17 cellular contexts compared by ENCODE assay signal in the genomic region with DNA sequence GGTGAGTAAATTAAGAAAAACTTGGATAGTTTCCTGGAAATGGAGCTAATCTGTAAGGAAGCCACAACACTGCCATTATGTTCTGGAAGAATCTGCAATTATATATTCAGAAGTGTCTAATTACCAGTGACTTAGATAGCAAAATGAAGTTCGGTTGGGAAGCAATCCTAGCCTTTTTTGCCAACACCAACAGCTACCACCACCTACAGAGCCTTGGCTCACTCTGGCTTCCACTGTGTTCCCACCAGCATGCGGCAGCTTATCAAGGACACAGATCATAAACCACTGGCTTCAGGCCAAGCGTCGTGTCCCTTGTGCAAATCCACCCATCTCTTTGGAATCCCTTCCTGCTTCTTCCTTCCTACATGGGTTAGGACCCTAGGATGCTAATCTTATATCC.
DNase-seq lines count a peak whose midpoint lies in the region; ATAC-seq and TF ChIP-seq lines count a peak whose summit lies in the region.
"Had no signal": no experiment of that assay in that cellular context is flagged by ENCODE, and none has a peak within 500 bp of the region (broad histone marks: within the 10 kb centered on the region; RNA-seq: fewer than 3 reads in every experiment).

No MANE protein-coding gene starts in this region.

- no peaks in the 10 kb centered on the region for H3K36me3 ChIP-seq in A673 (ENCODE audit: insufficient read depth, low read length, poor library complexity, severe bottlenecking)
- H3K36me3 ChIP-seq in endodermal cell (ENCODE audit: control insufficient read depth, insufficient read depth, low read length) = no peaks in the 10 kb centered on the region
- H3K36me3 ChIP-seq: suprapubic skin had no signal

- WGBS in endodermal cell (ENCODE audit: insufficient coverage in 1 of 2, insufficient read length in 1 of 2), 2 experiments = 90 to 97% methylated on average over 3 to 4 of the region's 4 CpGs

- H3K4me1 Mint-ChIP-seq in endodermal cell = peaks cover 45% of the 10 kb centered on the region
- H3K4me1 Mint-ChIP-seq in activated CD4-positive, alpha-beta memory T cell treated with anti-CD3 and anti-CD28 coated beads, Interleukin-2, amount 10 ng/mL, durations not matched to agents 7 days and 5 days = peaks cover 8% of the 10 kb centered on the region

- peak overlapping the region; percentile 35 for H3K27ac Mint-ChIP-seq in endodermal cell
- no peak overlapping the region for H3K27ac Mint-ChIP-seq in activated CD4-positive, alpha-beta memory T cell treated with anti-CD3 and anti-CD28 coated beads, Interleukin-2, amount 10 ng/mL, durations not matched to agents 7 days and 5 days
- H3K27ac Mint-ChIP-seq: WTC11 had no signal

- peaks cover 6% of the 10 kb centered on the region for H3K27me3 Mint-ChIP-seq in endodermal cell (ENCODE audit: insufficient read depth)
- no peaks in the 10 kb centered on the region for H3K27me3 Mint-ChIP-seq in activated CD4-positive, alpha-beta memory T cell treated with anti-CD3 and anti-CD28 coated beads, Interleukin-2, amount 10 ng/mL, durations not matched to agents 7 days and 5 days

- H3K27me3 ChIP-seq in A673 (replicated peaks; ENCODE audit: insufficient read depth, low read depth, low read length, poor library complexity) = peaks cover 15% of the 10 kb centered on the region
- no peaks in the 10 kb centered on the region for H3K27me3 ChIP-seq in endodermal cell (ENCODE audit: control insufficient read depth, insufficient read depth, low read length, poor library complexity, severe bottlenecking)
- H3K27me3 ChIP-seq: heart left ventricle, suprapubic skin had no signal

- DNase-seq in A673 (ENCODE audit: low spot score) (peak; percentile 39), HUDEP-2 (lab: John Stamatoyannopoulos, UW; ENCODE audit: unreplicated experiment in 76 of 76) (peak in 51 of 76 experiments; percentile 5 to 63 (median 35)), NCI-H69 (lab: John Stamatoyannopoulos, UW) (peak; percentile 99), endodermal cell (no peak)
- DNase-seq in activated CD4-positive, alpha-beta memory T cell treated with anti-CD3 and anti-CD28 coated beads, Interleukin-2, amount 10 ng/mL, durations not matched to agents 7 days and 5 days = no peak
- DNase-seq in activated CD4-positive, alpha-beta T cell treated with anti-CD3 and anti-CD28 coated beads, Interleukin-2, amount 50 U/mL, for 1 hour = no peak
- DNase-seq: activated naive CD4-positive, alpha-beta T cell treated with Interleukin-2 at 50 U/mL for 16 hours; DND-41; heart left ventricle; NCI-H2227 treated with DMSO at 0.1 percent for 48 hours; PC-3; SW 1271 had no signal

- POLR2A ChIA-PET in A673 (lab: Charles Lee; ENCODE audit: low non-redundant PET) = no interaction called here
- POLR2A ChIA-PET in activated CD4-positive, alpha-beta memory T cell treated with anti-CD3 and anti-CD28 coated beads, Interleukin-2, amount 10 ng/mL, durations not matched to agents 7 days and 5 days (lab: Charles Lee) = no interaction called here

- no peaks in the 10 kb centered on the region for H3K36me3 Mint-ChIP-seq in endodermal cell (ENCODE audit: low read depth)
- no peaks in the 10 kb centered on the region for H3K36me3 Mint-ChIP-seq in activated CD4-positive, alpha-beta memory T cell treated with anti-CD3 and anti-CD28 coated beads, Interleukin-2, amount 10 ng/mL, durations not matched to agents 7 days and 5 days (ENCODE audit: low read depth)
- H3K36me3 Mint-ChIP-seq: WTC11 had no signal

- H3K4me1 ChIP-seq in A673 (ENCODE audit: insufficient read depth, low read length, poor library complexity, severe bottlenecking) (no peaks in the 10 kb centered on the region), endodermal cell (ENCODE audit: control insufficient read depth, insufficient read depth, low read length) (peaks cover 26% of the 10 kb centered on the region)
- H3K4me1 ChIP-seq: suprapubic skin had no signal

- intact Hi-C loops in A673 (cut with micrococcal nuclease; ENCODE audit: unreplicated experiment) = loop anchor here (10.0 kb wide), 1 partner anchor 59 kb away; no protein-coding TSS in a partner anchor

- no peak overlapping the region for H3K4me3 Mint-ChIP-seq in endodermal cell
- H3K4me3 Mint-ChIP-seq in activated CD4-positive, alpha-beta memory T cell treated with anti-CD3 and anti-CD28 coated beads, Interleukin-2, amount 10 ng/mL, durations not matched to agents 7 days and 5 days = no peak overlapping the region
- H3K4me3 Mint-ChIP-seq: WTC11 had no signal

- no peaks in the 10 kb centered on the region for H3K9me3 Mint-ChIP-seq in endodermal cell
- no peaks in the 10 kb centered on the region for H3K9me3 Mint-ChIP-seq in activated CD4-positive, alpha-beta memory T cell treated with anti-CD3 and anti-CD28 coated beads, Interleukin-2, amount 10 ng/mL, durations not matched to agents 7 days and 5 days
- H3K9me3 Mint-ChIP-seq: WTC11 had no signal

- BruUV-seq in A673 (replicated peaks; lab: Mats Ljungman, UMichigan) = no TSS peak

- no peaks in the 10 kb centered on the region for H3K9me3 ChIP-seq in A673 (ENCODE audit: low read depth, low read length, poor library complexity, severe bottlenecking)
- H3K9me3 ChIP-seq in endodermal cell (ENCODE audit: control insufficient read depth, low read length) = no peaks in the 10 kb centered on the region
- H3K9me3 ChIP-seq: heart left ventricle, suprapubic skin had no signal

- ATAC-seq in GM21576 (IDR thresholded peaks at IDR 0.05; ENCODE audit: unreplicated experiment) (no peak), GM18868 (IDR thresholded peaks at IDR 0.05; ENCODE audit: unreplicated experiment) (no peak)
- ATAC-seq: heart left ventricle, PC-3, WTC11 had no signal

- H3K4me3 ChIP-seq in A673 (ENCODE audit: low read depth, low read length, poor library complexity, severe bottlenecking) = no peak overlapping the region
- no peak overlapping the region for H3K4me3 ChIP-seq in endodermal cell (ENCODE audit: low read length)
- H3K4me3 ChIP-seq: heart left ventricle, suprapubic skin had no signal

- no peak overlapping the region for H3K9ac ChIP-seq in endodermal cell (ENCODE audit: extremely low read depth, low read length, poor library complexity, severe bottlenecking)
- H3K9ac ChIP-seq: KMS-11 had no signal

- CTCF ChIA-PET in A673 (lab: Charles Lee) = no interaction called here
- CTCF ChIA-PET in activated CD4-positive, alpha-beta memory T cell treated with anti-CD3 and anti-CD28 coated beads, Interleukin-2, amount 10 ng/mL, durations not matched to agents 7 days and 5 days (lab: Charles Lee) = no interaction called here

- TF ChIP-seq CTCF in A673 (conservative IDR thresholded peaks at IDR 0.05; ENCODE audit: low read depth, low read length) = no peak
- no peak for TF ChIP-seq CTCF in endodermal cell (conservative IDR thresholded peaks at IDR 0.05)

- H3K27ac ChIP-seq in A673 (ENCODE audit: low read depth, low read length, poor library complexity, severe bottlenecking) (no peak overlapping the region), endodermal cell (ENCODE audit: low read depth, low read length) (no peak overlapping the region)
- H3K27ac ChIP-seq: heart left ventricle, KMS-11, suprapubic skin had no signal

Comparison
In these comparisons a context has a peak if more than half of its experiments do, and no peak if none do; other contexts are left out.
1. DNase-seq: peak in A673 (single experiment), HUDEP-2 (51 of 76) and NCI-H69 (single experiment); none in endodermal cell (single experiment), activated CD4-positive, alpha-beta memory T cell treated with anti-CD3 and anti-CD28 coated beads, Interleukin-2, amount 10 ng/mL, durations not matched to agents 7 days and 5 days (single experiment) and activated CD4-positive, alpha-beta T cell treated with anti-CD3 and anti-CD28 coated beads, Interleukin-2, amount 50 U/mL, for 1 hour (single experiment).